ENCODE assay signal across 8 cellular contexts in genomic region chr15:32994810-32995424, GRCh38.
DNase-seq lines count a peak whose midpoint lies in the region; ATAC-seq lines count a peak whose summit lies in the region.

No MANE protein-coding gene starts in this region.

- intact Hi-C loops in posterior vena cava (cut with DNase I), result loop anchor here (2.0 to 5.0 kb wide), 2 partner anchors 328 to 334 kb away; no protein-coding TSS in a partner anchor

- DNase-seq in NCI-H446 (lab: John Stamatoyannopoulos, UW) (peak; percentile 2 to 25), NCI-H446 treated with DMSO at 0.1 percent for 48 hours (lab: John Stamatoyannopoulos, UW) (no peak), NCI-H748 (lab: John Stamatoyannopoulos, UW; ENCODE audit: unreplicated experiment) (peak; percentile 25), dermis blood vessel endothelial cell (peak; percentile 65), pons (ENCODE audit: low spot score) (peak; percentile 54), posterior vena cava (ENCODE audit: low spot score) (no peak), amniotic stem cell (lab: John Stamatoyannopoulos, UW) (no peak)

- ATAC-seq in HG02759 (IDR thresholded peaks at IDR 0.05; ENCODE audit: unreplicated experiment), result no peak

Comparison
In these comparisons a context has a peak if more than half of its experiments do, and no peak if none do; other contexts are left out.
1. DNase-seq: peak in NCI-H446 (2 of 2), NCI-H748 (single experiment), dermis blood vessel endothelial cell (single experiment) and pons (single experiment); none in NCI-H446 treated with DMSO at 0.1 percent for 48 hours (single experiment), posterior vena cava (single experiment) and amniotic stem cell (single experiment).